ENCODE assay signal across 8 cellular contexts in the genomic region with DNA sequence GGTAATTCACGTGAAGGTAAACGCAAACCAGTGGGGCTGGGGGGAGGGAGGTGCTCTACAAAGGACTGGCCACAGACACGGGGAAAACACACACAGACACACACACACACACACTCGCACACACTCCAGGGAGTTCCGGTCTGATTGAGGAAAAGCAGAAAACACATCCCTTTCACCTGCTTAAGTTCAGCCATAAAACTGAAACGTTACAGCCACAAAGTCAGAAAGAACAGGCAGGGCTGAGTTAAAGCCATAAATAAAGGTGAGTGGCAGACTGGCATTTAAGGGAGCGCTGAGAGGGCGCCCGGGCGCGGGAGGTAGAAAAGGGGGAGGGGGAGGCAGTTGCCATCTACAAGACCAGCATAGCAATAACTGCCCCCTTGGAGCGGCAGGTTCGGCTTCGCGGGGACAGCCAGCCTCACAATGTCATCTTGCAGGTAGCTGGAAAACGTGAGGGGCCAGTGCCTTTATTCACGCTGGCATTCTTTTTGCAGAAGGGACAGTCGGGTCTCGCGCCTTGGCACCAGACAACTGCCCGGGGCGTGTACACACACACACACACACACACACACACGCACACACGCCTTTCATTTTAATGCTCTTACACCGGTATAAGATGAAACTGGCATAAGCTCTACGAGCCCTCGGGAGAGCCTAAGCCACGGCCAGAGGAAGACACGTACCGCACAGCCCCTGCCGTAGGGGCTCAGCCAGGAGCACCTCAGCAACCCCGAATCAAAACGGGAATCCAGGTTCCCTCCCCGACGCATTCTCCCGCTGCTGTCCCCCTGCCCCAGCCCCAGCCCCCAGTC. TPM values are rescaled to one million over a fixed set of nuclear protein-coding genes. Genes with fewer than 3 reads are reported as not detected.
DNase-seq lines count a peak whose midpoint lies in the region; ATAC-seq and TF ChIP-seq lines count a peak whose summit lies in the region.

No MANE protein-coding gene starts in this region.

- peak overlapping the region in 1 of 2 donors; percentile 41 for H3K27ac ChIP-seq in thoracic aorta

- H3K27me3 ChIP-seq in thoracic aorta (replicated peaks; ENCODE audit: insufficient read depth): no peaks in the 10 kb centered on the region

- peaks cover 13% of the 10 kb centered on the region for H3K27me3 Mint-ChIP-seq in nephron progenitor cell (ENCODE audit: low read depth, poor library complexity)

- peak overlapping the region; percentile 88 for H3K4me3 ChIP-seq in thoracic aorta

- ATAC-seq in thoracic aorta (ENCODE audit: insufficient number of reproducible peaks, low FRiP score, low read depth): no peak

- peaks cover 62% of the 10 kb centered on the region for H3K4me1 Mint-ChIP-seq in nephron progenitor cell

- H3K36me3 Mint-ChIP-seq in nephron progenitor cell (ENCODE audit: low read depth): no peaks in the 10 kb centered on the region

- no peaks in the 10 kb centered on the region for H3K9me3 ChIP-seq in thoracic aorta

- H3K9me3 Mint-ChIP-seq in nephron progenitor cell: no peaks in the 10 kb centered on the region

- TF ChIP-seq CTCF in nephron progenitor cell (IDR thresholded peaks at IDR 0.05) (no peak), thoracic aorta (IDR thresholded peaks at IDR 0.05) (no peak)

- no peaks in the 10 kb centered on the region for H3K36me3 ChIP-seq in thoracic aorta

- peaks cover 0 to 41% of the 10 kb centered on the region in 2 donors for H3K4me1 ChIP-seq in thoracic aorta (ENCODE audit: control insufficient read depth in 1 of 2, low read depth in 2 of 2)

- DNase-seq in DMS153 treated with DMSO at 0.1 percent for 48 hours (lab: John Stamatoyannopoulos, UW; ENCODE audit: unreplicated experiment) (peak; percentile 60), DMS153 (lab: John Stamatoyannopoulos, UW) (no peak), NCI-H774 (lab: John Stamatoyannopoulos, UW) (peak; percentile 61), fibroblast of peridontal ligament (ENCODE audit: extremely low read depth) (peak; percentile 1), nephron progenitor cell (peak; percentile 45), thoracic aorta (ENCODE audit: low spot score) (no peak), GOT3 (lab: John Stamatoyannopoulos, UW) (no peak)
- peak; percentile 17 to 46 for DNase-seq in activated T-helper 1 cell treated with anti-CD3 and anti-CD28 coated beads, Interleukin-2, amount 50 U/mL, for 16 hours (ENCODE audit: low read depth in 1 of 2, low spot score in 1 of 2)

- H3K4me3 Mint-ChIP-seq in nephron progenitor cell: peak overlapping the region; percentile 91

- peak overlapping the region; percentile 84 for H3K27ac Mint-ChIP-seq in nephron progenitor cell

RNA-seq across cellular contexts. Expression of gene TNIK, which starts 0.9 kb away (rescaled TPM):
- total RNA-seq in thoracic aorta: 10 to 100 TPM; 18.3 to 21.7 TPM

Comparison
In these comparisons a context has a peak if more than half of its experiments do, and no peak if none do; other contexts are left out.
1. DNase-seq: peak in DMS153 treated with DMSO at 0.1 percent for 48 hours (single experiment), NCI-H774 (single experiment), activated T-helper 1 cell treated with anti-CD3 and anti-CD28 coated beads, Interleukin-2, amount 50 U/mL, for 16 hours (2 of 2), fibroblast of peridontal ligament (single experiment) and nephron progenitor cell (single experiment); none in DMS153 (single experiment), thoracic aorta (single experiment) and GOT3 (single experiment).